Comparison of ENCODE assay signal across 8 cellular contexts in the genomic region with DNA sequence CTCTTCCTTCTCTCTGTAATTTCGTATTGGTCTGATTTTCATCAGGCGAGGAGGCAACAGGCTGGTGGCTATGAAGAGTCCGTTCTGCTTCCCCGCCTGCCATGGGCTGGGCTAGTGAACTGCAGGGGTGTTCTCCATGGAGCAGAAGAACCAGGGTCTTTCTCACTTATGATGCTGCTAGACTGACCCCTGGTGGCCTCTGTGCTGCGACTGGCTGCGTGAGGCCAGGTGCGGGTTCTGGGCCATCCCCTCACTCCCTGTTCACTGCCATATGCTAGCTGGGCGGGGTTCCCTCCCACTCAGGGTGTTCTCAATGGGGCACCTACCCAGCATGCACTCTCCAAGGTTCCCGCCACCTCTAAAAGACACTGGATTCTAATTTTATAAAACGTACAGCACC. TPM values are rescaled to one million over a fixed set of nuclear protein-coding genes. Genes with fewer than 3 reads are reported as not detected.
DNase-seq lines count a peak whose midpoint lies in the region; ATAC-seq, FAIRE-seq and TF ChIP-seq lines count a peak whose summit lies in the region.

No MANE protein-coding gene starts in this region.

- H3K27ac ChIP-seq in GM23338 (ENCODE audit: low read depth) (no peak overlapping the region), RWPE2 (ENCODE audit: poor library complexity, severe bottlenecking) (no peak overlapping the region), left lung (no peak overlapping the region)

- H3K9me3 ChIP-seq in RWPE2 (ENCODE audit: severe bottlenecking) (no peaks in the 10 kb centered on the region), left lung (no peaks in the 10 kb centered on the region)

- no peak for FAIRE-seq in RCC 7860 (lab: Jason Lieb, UNC)

- H3K4me2 ChIP-seq in GM23338, result no peak overlapping the region

- peak; percentile 93 for ATAC-seq in GM23338
- peak; percentile 11; the same call in 1 of the 3 replicates for ATAC-seq in RWPE2 (ENCODE audit: low read depth)
- ATAC-seq in left lung, result peak; percentile 7
- peak; percentile 76 to 82 for ATAC-seq in stimulated activated naive B cell treated with anti-CD40 and anti-IgM and Interleukin-4, amounts not matched to agents 10 μg/mL and 1 μg/mL and 100 μg/mL, for 72 hours (replicated peaks)

- no peaks in the 10 kb centered on the region for H3F3A ChIP-seq in GM23338 (replicated peaks; ENCODE audit: low read depth)

- H3K4me1 Mint-ChIP-seq in GM23338, result peaks cover 28% of the 10 kb centered on the region
- peaks cover 19 to 25% of the 10 kb centered on the region in 2 donors for H3K4me1 Mint-ChIP-seq in stimulated activated naive B cell treated with anti-CD40 and anti-IgM and Interleukin-4, amounts not matched to agents 10 μg/mL and 1 μg/mL and 100 μg/mL, for 72 hours

- H3K27ac Mint-ChIP-seq in GM23338, result no peak overlapping the region
- peak overlapping the region; percentile 88 for H3K27ac Mint-ChIP-seq in stimulated activated naive B cell treated with anti-CD40 and anti-IgM and Interleukin-4, amounts not matched to agents 10 μg/mL and 1 μg/mL and 100 μg/mL, for 72 hours

- H3K79me2 ChIP-seq in GM23338 (replicated peaks; ENCODE audit: insufficient read depth), result no peaks in the 10 kb centered on the region

- intact Hi-C loops in left lung (cut with DNase I), result no loop called here

- H3K27me3 Mint-ChIP-seq in GM23338 (ENCODE audit: insufficient read depth, low read depth, poor library complexity), result peaks cover 11% of the 10 kb centered on the region
- H3K27me3 Mint-ChIP-seq in stimulated activated naive B cell treated with anti-CD40 and anti-IgM and Interleukin-4, amounts not matched to agents 10 μg/mL and 1 μg/mL and 100 μg/mL, for 72 hours, result no peaks in the 10 kb centered on the region

- no peaks in the 10 kb centered on the region for H4K20me1 ChIP-seq in GM23338 (replicated peaks; ENCODE audit: insufficient read depth)

- peak; percentile 23; the same call in 1 of the 2 replicates for TF ChIP-seq CTCF in AG10803 (conservative IDR thresholded peaks at IDR 0.05; ENCODE audit: low read length)
- peak; percentile 75 to 92 for TF ChIP-seq CTCF in GM23338 (conservative IDR thresholded peaks at IDR 0.05; ENCODE audit: low read depth in 2 of 2)
- TF ChIP-seq CTCF in RWPE2 (IDR thresholded peaks at IDR 0.05; ENCODE audit: poor library complexity, severe bottlenecking), result peak; percentile 42
- TF ChIP-seq CTCF in left lung (IDR thresholded peaks at IDR 0.05), result no peak

- H3K9me3 Mint-ChIP-seq in GM23338, result no peaks in the 10 kb centered on the region
- peaks cover 3 to 4% of the 10 kb centered on the region in 2 donors for H3K9me3 Mint-ChIP-seq in stimulated activated naive B cell treated with anti-CD40 and anti-IgM and Interleukin-4, amounts not matched to agents 10 μg/mL and 1 μg/mL and 100 μg/mL, for 72 hours

- H3K4me1 ChIP-seq in GM23338 (ENCODE audit: insufficient read depth) (peaks cover 13% of the 10 kb centered on the region; the same call in 1 of the 2 replicates), RWPE2 (ENCODE audit: insufficient read depth, poor library complexity, severe bottlenecking) (peaks cover 18% of the 10 kb centered on the region), left lung (no peaks in the 10 kb centered on the region)

- no peaks in the 10 kb centered on the region for H3K27me3 ChIP-seq in GM23338 (ENCODE audit: insufficient read depth)
- no peaks in the 10 kb centered on the region for H3K27me3 ChIP-seq in RWPE2 (ENCODE audit: insufficient read depth, poor library complexity, severe bottlenecking)
- no peaks in the 10 kb centered on the region for H3K27me3 ChIP-seq in left lung

- H3K36me3 ChIP-seq in GM23338 (ENCODE audit: insufficient read depth) (no peaks in the 10 kb centered on the region), RWPE2 (ENCODE audit: low read depth) (no peaks in the 10 kb centered on the region), left lung (peaks cover 0 to 12% of the 10 kb centered on the region in 2 donors)

- DNase-seq in AG10803 (ENCODE audit: low read depth) (peak; percentile 20), GM23338 (ENCODE audit: low spot score) (peak; percentile 88), RWPE2 (ENCODE audit: low spot score) (peak; percentile 40), left lung (peak in 1 of 2 donors; percentile 33), RCC 7860 (ENCODE audit: low spot score) (no peak), superior temporal gyrus (ENCODE audit: extremely low spot score) (no peak)
- peak in 3 of 4 experiments; percentile 18 to 49 (median 40) for DNase-seq in activated naive CD4-positive, alpha-beta T cell (lab: John Stamatoyannopoulos, UW)
- peak; percentile 42 for DNase-seq in stimulated activated naive B cell treated with anti-CD40 and anti-IgM and Interleukin-4, amounts not matched to agents 10 μg/mL and 1 μg/mL and 100 μg/mL, for 72 hours

- H3K4me3 Mint-ChIP-seq in GM23338, result no peak overlapping the region
- peak overlapping the region; percentile 53 to 67 for H3K4me3 Mint-ChIP-seq in stimulated activated naive B cell treated with anti-CD40 and anti-IgM and Interleukin-4, amounts not matched to agents 10 μg/mL and 1 μg/mL and 100 μg/mL, for 72 hours

- H3K36me3 Mint-ChIP-seq in GM23338 (ENCODE audit: low read depth), result peaks cover 6% of the 10 kb centered on the region; the same call in 1 of the 3 replicates
- H3K36me3 Mint-ChIP-seq in stimulated activated naive B cell treated with anti-CD40 and anti-IgM and Interleukin-4, amounts not matched to agents 10 μg/mL and 1 μg/mL and 100 μg/mL, for 72 hours, result peaks cover 46 to 61% of the 10 kb centered on the region in 2 donors

- no peak overlapping the region for H2AFZ ChIP-seq in GM23338

- H3K9me2 ChIP-seq in GM23338 (ENCODE audit: insufficient read depth), result no peaks in the 10 kb centered on the region

- no peak overlapping the region for H3K4me3 ChIP-seq in AG10803 (ENCODE audit: low read length)
- H3K4me3 ChIP-seq in GM23338, result no peak overlapping the region
- H3K4me3 ChIP-seq in RWPE2 (ENCODE audit: severe bottlenecking), result no peak overlapping the region
- no peak overlapping the region for H3K4me3 ChIP-seq in left lung

TF ChIP-seq in GM23338, 12 proteins besides CTCF, POLR2A, EP300 and RAD21 (continues in another document):
- no peak for TF ChIP-seq NANOG (IDR thresholded peaks at IDR 0.05; ENCODE audit: borderline replicate concordance)
- TF ChIP-seq ZNF462 (CRISPR knock-in tag; IDR thresholded peaks at IDR 0.05), result peak; percentile 52; the same call in 1 of the 2 replicates

RNA-seq across cellular contexts. Expression of gene ZAP70, which starts 35.0 kb away (rescaled TPM):
- total RNA-seq in GM23338 (2014; rRNA removed; shearing (Covaris generic)), result 0.12 and 0.42 TPM in 2 replicates
- polyA plus RNA-seq in GM23338 (2016; fragmentation: Nextera tagmentation; extraction: Ambion mirVana), result not detected in 2 replicates
- 1 to 10 TPM; 5.6 to 8.3 TPM for total RNA-seq in left lung

Comparison
In these comparisons a context has a peak if more than half of its experiments do, and no peak if none do; other contexts are left out.
1. DNase-seq: peak in AG10803 (single experiment), GM23338 (single experiment), RWPE2 (single experiment), activated naive CD4-positive, alpha-beta T cell (3 of 4) and stimulated activated naive B cell treated with anti-CD40 and anti-IgM and Interleukin-4, amounts not matched to agents 10 μg/mL and 1 μg/mL and 100 μg/mL, for 72 hours (single experiment); none in RCC 7860 (single experiment) and superior temporal gyrus (single experiment).
2. CTCF ChIP-seq: peak in AG10803 (single experiment), GM23338 (2 of 2) and RWPE2 (single experiment); none in left lung (0 of 2).
3. ATAC-seq: peak in every context shown above with its lines; median percentile 93 in GM23338; 79 in stimulated activated naive B cell treated with anti-CD40 and anti-IgM and Interleukin-4, amounts not matched to agents 10 μg/mL and 1 μg/mL and 100 μg/mL, for 72 hours; 11 in RWPE2; 7 in left lung.